16 cellular contexts compared by ENCODE assay signal in genomic region chr2:209322905-209323517, GRCh38.
"Had no signal": no experiment of that assay in that cellular context is flagged by ENCODE, and none has a peak within 500 bp of the region (broad histone marks: within the 10 kb centered on the region; RNA-seq: fewer than 3 reads in every experiment).

No MANE protein-coding gene starts in this region.

- H3K4me1 Mint-ChIP-seq: natural killer cell had no signal

- H3K4me1 ChIP-seq: esophagus squamous epithelium, suprapubic skin, upper lobe of left lung had no signal

- H3K36me3 ChIP-seq: brain microvascular endothelial cell, esophagus squamous epithelium, suprapubic skin, upper lobe of left lung had no signal

- H3K27ac ChIP-seq: brain microvascular endothelial cell, dorsolateral prefrontal cortex, esophagus squamous epithelium, suprapubic skin, upper lobe of left lung had no signal

- H3K4me3 Mint-ChIP-seq: activated CD4-positive, alpha-beta memory T cell treated with anti-CD3 and anti-CD28 coated beads for 36 hours; activated naive CD8-positive, alpha-beta T cell; natural killer cell; T-helper 2 cell treated with Interferon-gamma antibody and Interleukin-4, amounts not matched to agents 5 μg/mL and 100 μg/mL, for 36 hours had no signal

- DNase-seq: activated CD4-positive, alpha-beta memory T cell treated with anti-CD3 and anti-CD28 coated beads for 36 hours; activated gamma-delta T cell; activated T-cell treated with anti-CD3 and anti-CD28 coated beads, Interleukin-2, amount 50 U/mL, for 48 hours; brain microvascular endothelial cell; dorsolateral prefrontal cortex; esophagus squamous epithelium; foreskin fibroblast; left cardiac atrium; natural killer cell; stimulated activated naive CD4-positive, alpha-beta T cell treated with Interleukin-2 at 50 U/mL for 16 hours; upper lobe of left lung had no signal

- H3K27me3 ChIP-seq: brain microvascular endothelial cell, suprapubic skin, upper lobe of left lung had no signal

- H3K9me3 Mint-ChIP-seq: activated CD4-positive, alpha-beta memory T cell treated with anti-CD3 and anti-CD28 coated beads for 36 hours; T-helper 2 cell treated with Interferon-gamma antibody and Interleukin-4, amounts not matched to agents 5 μg/mL and 100 μg/mL, for 36 hours had no signal

- H3K36me3 Mint-ChIP-seq: activated CD4-positive, alpha-beta memory T cell treated with anti-CD3 and anti-CD28 coated beads for 36 hours; activated naive CD8-positive, alpha-beta T cell; natural killer cell had no signal

- H3K9me3 ChIP-seq: esophagus squamous epithelium, suprapubic skin, upper lobe of left lung had no signal

- H3K27ac Mint-ChIP-seq: activated CD4-positive, alpha-beta memory T cell treated with anti-CD3 and anti-CD28 coated beads for 36 hours; activated naive CD8-positive, alpha-beta T cell; natural killer cell; T-helper 2 cell treated with Interferon-gamma antibody and Interleukin-4, amounts not matched to agents 5 μg/mL and 100 μg/mL, for 36 hours had no signal

- ATAC-seq: left cardiac atrium, natural killer cell, sciatic nerve had no signal

- H3K4me3 ChIP-seq: dorsolateral prefrontal cortex, esophagus squamous epithelium, lung, suprapubic skin, upper lobe of left lung had no signal

- H3K27me3 Mint-ChIP-seq: activated CD4-positive, alpha-beta memory T cell treated with anti-CD3 and anti-CD28 coated beads for 36 hours; activated naive CD8-positive, alpha-beta T cell had no signal
